In the genomic region with DNA sequence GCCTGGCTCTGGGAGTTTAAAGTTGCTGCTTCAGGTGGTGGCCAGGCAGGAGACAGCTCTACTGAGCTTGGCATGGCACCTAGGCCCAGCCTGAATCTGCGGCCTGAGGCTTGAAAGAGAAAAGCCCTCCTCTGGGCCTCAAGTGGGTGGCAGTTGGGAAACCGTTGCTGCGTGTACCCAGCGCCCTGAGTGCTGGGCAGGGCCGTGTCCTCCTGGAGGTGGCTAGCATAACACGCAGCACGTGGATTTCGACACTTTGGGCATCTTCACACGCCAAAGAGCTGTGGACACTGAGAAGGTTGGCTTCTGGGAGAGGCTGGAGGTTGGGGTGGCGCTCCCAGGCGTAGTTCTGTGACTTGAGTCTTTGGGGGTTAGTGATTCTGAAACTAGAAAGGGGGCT, we compare ENCODE assay signal across 1 cellular context.
TF ChIP-seq lines count a peak whose summit lies in the region.

No MANE protein-coding gene starts in this region.

TF ChIP-seq in GM23338, 12 proteins besides CTCF, POLR2A, EP300 and RAD21 (continued from another document):
- no peak for TF ChIP-seq ZNF462 (CRISPR knock-in tag; IDR thresholded peaks at IDR 0.05)
- TF ChIP-seq JUNB (IDR thresholded peaks at IDR 0.05; ENCODE audit: unreplicated experiment) = no peak
- no peak for TF ChIP-seq EZH2 (IDR thresholded peaks at IDR 0.05; ENCODE audit: low read depth, unreplicated experiment)
- no peak for TF ChIP-seq STAT1 (IDR thresholded peaks at IDR 0.05; ENCODE audit: unreplicated experiment)
- TF ChIP-seq ETS1 (IDR thresholded peaks at IDR 0.05) = no peak
